ENCODE assay signal across 1 cellular context in the genomic region with DNA sequence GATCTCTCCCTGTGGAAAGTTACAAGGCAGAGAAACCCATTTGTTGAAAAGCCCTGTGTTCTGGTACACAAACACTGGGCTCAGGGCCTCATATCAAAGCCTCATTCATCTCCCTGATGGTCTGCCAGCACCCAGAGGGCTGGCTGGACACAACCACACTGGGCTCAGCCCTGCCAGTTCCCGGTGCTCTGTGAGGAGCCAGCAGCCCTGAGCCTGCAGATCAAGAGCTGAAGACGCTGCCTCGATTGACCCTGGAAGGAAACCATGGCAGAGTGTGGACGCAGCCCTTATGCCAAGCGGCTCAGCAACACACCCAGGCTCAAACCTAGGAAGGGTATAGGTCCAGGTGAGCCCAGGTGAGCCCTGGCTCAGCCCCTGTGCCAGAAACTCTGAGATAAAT.
A peak's percentile ranks its signal among the peaks of the same experiment; 100 is the strongest.
TF ChIP-seq lines count a peak whose summit lies in the region.

No MANE protein-coding gene starts in this region.

TF ChIP-seq in HepG2, 621 proteins besides CTCF, POLR2A, EP300 and RAD21 (continued from another document):
- TF ChIP-seq ZNF318 (CRISPR knock-in tag; IDR thresholded peaks at IDR 0.05): 0 out of 2 replicates have a peak, but pooled peaks have one; percentile 8
- no peak for TF ChIP-seq NFIC (IDR thresholded peaks at IDR 0.05; ENCODE audit: low read length)
- TF ChIP-seq, protein P1, sequence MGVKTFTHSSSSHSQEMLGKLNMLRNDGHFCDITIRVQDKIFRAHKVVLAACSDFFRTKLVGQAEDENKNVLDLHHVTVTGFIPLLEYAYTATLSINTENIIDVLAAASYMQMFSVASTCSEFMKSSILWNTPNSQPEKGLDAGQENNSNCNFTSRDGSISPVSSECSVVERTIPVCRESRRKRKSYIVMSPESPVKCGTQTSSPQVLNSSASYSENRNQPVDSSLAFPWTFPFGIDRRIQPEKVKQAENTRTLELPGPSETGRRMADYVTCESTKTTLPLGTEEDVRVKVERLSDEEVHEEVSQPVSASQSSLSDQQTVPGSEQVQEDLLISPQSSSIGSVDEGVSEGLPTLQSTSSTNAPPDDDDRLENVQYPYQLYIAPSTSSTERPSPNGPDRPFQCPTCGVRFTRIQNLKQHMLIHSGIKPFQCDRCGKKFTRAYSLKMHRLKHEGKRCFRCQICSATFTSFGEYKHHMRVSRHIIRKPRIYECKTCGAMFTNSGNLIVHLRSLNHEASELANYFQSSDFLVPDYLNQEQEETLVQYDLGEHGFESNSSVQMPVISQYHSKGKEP (CRISPR knock-in tag; IDR thresholded peaks at IDR 0.05): peak; percentile 31; the same call in 1 of the 2 replicates
